In the genomic region with DNA sequence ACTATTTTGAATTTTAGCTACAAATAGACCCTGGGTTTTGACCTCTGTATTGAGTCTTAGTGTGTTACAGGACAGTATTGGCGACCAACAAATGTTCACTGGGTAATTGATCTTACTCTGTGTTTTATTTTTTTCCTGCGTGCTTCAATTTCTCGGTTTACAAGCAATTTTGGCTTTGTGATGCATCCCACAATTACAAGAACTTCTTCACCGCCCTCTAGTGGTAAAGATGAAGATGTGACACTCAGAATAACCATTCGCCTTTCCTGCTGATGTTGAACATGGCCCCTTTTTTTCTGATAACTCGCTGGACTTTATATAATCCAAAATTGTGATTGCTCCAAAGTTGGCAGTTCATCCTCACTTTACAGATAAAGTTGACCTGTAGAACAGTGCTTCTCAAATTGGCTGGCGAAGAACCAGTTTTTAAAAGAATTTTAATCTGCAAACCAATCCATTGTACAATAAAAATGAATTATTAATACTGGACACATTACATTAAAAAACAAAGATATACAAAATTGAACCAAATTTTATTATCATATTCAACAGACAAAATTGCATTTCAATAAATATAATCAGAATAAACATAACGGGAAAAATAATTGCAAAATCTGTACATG, we compare ENCODE assay signal across 9 cellular contexts. TPM values are rescaled to one million over a fixed set of nuclear protein-coding genes. Genes with fewer than 3 reads are reported as not detected.
DNase-seq lines count a peak whose midpoint lies in the region; ATAC-seq, FAIRE-seq and TF ChIP-seq lines count a peak whose summit lies in the region.
"Had no signal": no experiment of that assay in that cellular context is flagged by ENCODE, and none has a peak within 500 bp of the region (broad histone marks: within the 10 kb centered on the region; RNA-seq: fewer than 3 reads in every experiment).

No MANE protein-coding gene starts in this region.

- no peak for TF ChIP-seq POLR2A in endothelial cell of umbilical vein (IDR thresholded peaks at IDR 0.05; ENCODE audit: low read depth, low read length)

- no peak overlapping the region for H3K27ac ChIP-seq in endothelial cell of umbilical vein (ENCODE audit: insufficient read depth, low read depth, low read length)
- H3K27ac ChIP-seq: epithelial cell of prostate had no signal

- no peak overlapping the region for H3K4me3 Mint-ChIP-seq in naive B cell

- H3K27me3 ChIP-seq in endothelial cell of umbilical vein (ENCODE audit: control insufficient read depth in 2 of 2, insufficient read depth in 2 of 2, low read length in 2 of 2): peaks cover 1 to 4% of the 10 kb centered on the region in 2 experiments

- H3K36me3 ChIP-seq in endothelial cell of umbilical vein (ENCODE audit: control insufficient read depth in 2 of 2, extremely low read depth in 1 of 2, insufficient read depth in 2 of 2, low read length in 2 of 2): no peaks in the 10 kb centered on the region

- dilution Hi-C loops in endothelial cell of umbilical vein (cut with MboI; ENCODE audit: extremely low pct_ligation_motif_present, low sequenced_read_pairs): no loop called here

- peaks cover 13% of the 10 kb centered on the region for H3K4me1 ChIP-seq in endothelial cell of umbilical vein (ENCODE audit: control insufficient read depth, extremely low read depth, insufficient read depth, low read length)

- H3K36me3 Mint-ChIP-seq in naive B cell: no peaks in the 10 kb centered on the region

- TF ChIP-seq CTCF in endothelial cell of umbilical vein (IDR thresholded peaks at IDR 0.05; ENCODE audit: extremely low read depth in 1 of 2, insufficient read depth in 1 of 2, low read depth in 1 of 2, low read length in 2 of 2): peak; percentile 63 to 68

- no peaks in the 10 kb centered on the region for H3K9me3 Mint-ChIP-seq in naive B cell

- no peak for TF ChIP-seq EP300 in Ishikawa (IDR thresholded peaks at IDR 0.05; ENCODE audit: borderline replicate concordance)

- no peak overlapping the region for H3K4me3 ChIP-seq in endothelial cell of umbilical vein (replicated peaks in 1 of 3; ENCODE audit: insufficient read depth in 1 of 3, low read depth in 1 of 3, low read length in 3 of 3)

- H3K9ac ChIP-seq in endothelial cell of umbilical vein (replicated peaks; ENCODE audit: extremely low read depth, insufficient read depth, low read length): no peak overlapping the region

- H4K20me1 ChIP-seq in endothelial cell of umbilical vein (replicated peaks; ENCODE audit: control insufficient read depth, extremely low read depth, insufficient read depth, low read length): no peaks in the 10 kb centered on the region

- H3K27ac Mint-ChIP-seq in naive B cell: peak overlapping the region in 3 of 6 donors; percentile 25 to 67 (median 45)

- no peak overlapping the region for H2AFZ ChIP-seq in endothelial cell of umbilical vein (ENCODE audit: low read depth, low read length)

- FAIRE-seq in endothelial cell of umbilical vein (lab: Jason Lieb, UNC): peak; percentile 86

- in situ Hi-C loops in G401 (cut with HindIII; ENCODE audit: low sequenced_read_pairs): loop anchor here (10.0 kb wide), 1 partner anchor 192 kb away; no protein-coding TSS in a partner anchor

- peaks cover 3 to 6% (median 4%) of the 10 kb centered on the region in 3 donors for H3K4me1 Mint-ChIP-seq in naive B cell

- peaks cover 19 to 23% (median 22%) of the 10 kb centered on the region in 3 donors for H3K27me3 Mint-ChIP-seq in naive B cell

- CTCF ChIA-PET in endothelial cell of umbilical vein (lab: Charles Lee): interaction anchor here (0.6 to 5.2 kb wide), 40 partner anchors 11 to 1590 kb away, joined by 3 to 95 read pairs (median 5); partner anchors contain the start of gene SMNDC1

- H3K9me1 ChIP-seq in endothelial cell of umbilical vein (replicated peaks; ENCODE audit: control insufficient read depth, extremely low read depth, insufficient read depth, low read length): no peaks in the 10 kb centered on the region

- TF ChIP-seq RAD21 in Ishikawa (IDR thresholded peaks at IDR 0.05; ENCODE audit: low read depth): peak; percentile 97

- peak; percentile 69 to 80 for ATAC-seq in naive B cell (ENCODE audit: low read depth in 2 of 2)
- ATAC-seq in GM19463 (IDR thresholded peaks at IDR 0.05; ENCODE audit: unreplicated experiment): no peak

- no peaks in the 10 kb centered on the region for H3K79me2 ChIP-seq in endothelial cell of umbilical vein (ENCODE audit: control insufficient read depth, insufficient read depth, low read length)

- intact Hi-C loops in endothelial cell of umbilical vein (cut with micrococcal nuclease): loop anchor here (1.0 kb wide), 7 partner anchors 50 to 241 kb away; partner anchors contain the start of gene DUSP5

- H3K9me3 ChIP-seq in endothelial cell of umbilical vein (replicated peaks; ENCODE audit: control insufficient read depth, insufficient read depth, low read length): no peaks in the 10 kb centered on the region

- peak; percentile 62 for DNase-seq in A172 (ENCODE audit: low spot score)
- DNase-seq in G401 (ENCODE audit: low spot score): peak; percentile 89
- peak; percentile 59 for DNase-seq in RPMI8226
- peak; percentile 61 for DNase-seq in endothelial cell of umbilical vein (ENCODE audit: low read depth, low spot score)
- peak; percentile 67 for DNase-seq in naive B cell
- DNase-seq in GOT3 (lab: John Stamatoyannopoulos, UW): no peak

- no peak overlapping the region for H3K4me2 ChIP-seq in endothelial cell of umbilical vein (ENCODE audit: insufficient read depth, low read length)

- POLR2A ChIA-PET in endothelial cell of umbilical vein (lab: Charles Lee): interaction anchor here (1.0 to 1.3 kb wide), 3 partner anchors 49 to 242 kb away, joined by 3 read pairs; partner anchors contain the start of gene SMNDC1

- no TSS peak for BruUV-seq in endothelial cell of umbilical vein (replicated peaks; lab: Mats Ljungman, UMichigan)

TF ChIP-seq in Ishikawa, 13 proteins besides CTCF, POLR2A, EP300 and RAD21:
- no peak for TF ChIP-seq EGR1 (IDR thresholded peaks at IDR 0.05)
- no peak for TF ChIP-seq TCF12 (IDR thresholded peaks at IDR 0.05; ENCODE audit: low read depth)
- no peak for TF ChIP-seq CREB1 (IDR thresholded peaks at IDR 0.05; ENCODE audit: low read depth)
- TF ChIP-seq TAF1 (IDR thresholded peaks at IDR 0.05; ENCODE audit: low read depth): no peak
- no peak; the same call in 1 of the 2 replicates for TF ChIP-seq FOXM1 (IDR thresholded peaks at IDR 0.05; ENCODE audit: borderline replicate concordance, low read depth)
- no peak for TF ChIP-seq CEBPB (IDR thresholded peaks at IDR 0.05)
- no peak for TF ChIP-seq MAX (IDR thresholded peaks at IDR 0.05)
- TF ChIP-seq NFIC (IDR thresholded peaks at IDR 0.05): no peak
TF ChIP-seq in Ishikawa: peak in this region for 0.

TF ChIP-seq in endothelial cell of umbilical vein, 7 proteins besides CTCF, POLR2A, EP300 and RAD21:
- TF ChIP-seq POLR2AphosphoS5 (IDR thresholded peaks at IDR 0.05; ENCODE audit: insufficient read depth, low read depth, low read length): no peak
- no peak for TF ChIP-seq FOS (IDR thresholded peaks at IDR 0.05; ENCODE audit: borderline replicate concordance, insufficient read depth, low read length)
- no peak for TF ChIP-seq MYC (IDR thresholded peaks at IDR 0.05; ENCODE audit: low read depth, low read length)
- no peak for TF ChIP-seq GATA2 (IDR thresholded peaks at IDR 0.05; ENCODE audit: insufficient read depth, insufficient read length, low read depth, low read length)
- TF ChIP-seq EZH2 (IDR thresholded peaks at IDR 0.05; ENCODE audit: borderline replicate concordance, low read depth, low read length, severe bottlenecking): no peak
- TF ChIP-seq JUN (IDR thresholded peaks at IDR 0.05; ENCODE audit: borderline replicate concordance, insufficient read depth, insufficient read length, low read depth): no peak
- TF ChIP-seq MAX (IDR thresholded peaks at IDR 0.05; ENCODE audit: insufficient read depth, insufficient read length): no peak

RNA-seq across cellular contexts. Expression of gene SMC3, which starts 20.2 kb away (rescaled TPM):
- 68.1 and 89.3 TPM in 2 replicates for total RNA-seq in A172 (2014; rRNA removed; shearing (Covaris generic))
- total RNA-seq in G401 (2014; rRNA removed; shearing (Covaris generic)): 38.5 and 57.7 TPM in 2 replicates
- 44.2 and 45.0 TPM in 2 replicates for total RNA-seq in endothelial cell of umbilical vein
- 3.1 and 5.5 TPM in 2 replicates for polyA plus RNA-seq in endothelial cell of umbilical vein
- 10.8 and 12.9 TPM in 2 replicates for polyA plus RNA-seq in endothelial cell of umbilical vein (2011; cell fraction: cytosol; rRNA removed)
- 10.5 and 16.9 TPM in 2 replicates for polyA plus RNA-seq in endothelial cell of umbilical vein (2011; cell fraction: nucleus; rRNA removed)
- 29.2 and 38.9 TPM in 2 replicates for polyA plus RNA-seq in endothelial cell of umbilical vein (2012)
- polyA minus RNA-seq in endothelial cell of umbilical vein: 8.4 and 8.5 TPM in 2 replicates
- polyA minus RNA-seq in endothelial cell of umbilical vein (2011; cell fraction: cytosol; rRNA and poly(A)+ RNA removed): 19.0 TPM
- 5.5 and 8.2 TPM in 2 replicates for polyA minus RNA-seq in endothelial cell of umbilical vein (2011; cell fraction: nucleus; rRNA and poly(A)+ RNA removed)
- 100 to 1,000 TPM in 1 of 6 donors, 10 to 100 TPM in 5; 27.4 to 101 (median 85.4) TPM for polyA plus RNA-seq in naive B cell (ENCODE audit: low read depth in 6 of 6)

RNA-seq across cellular contexts. Expression of gene DUSP5, which starts 49.5 kb away (rescaled TPM):
- 6.8 and 9.5 TPM in 2 replicates for total RNA-seq in A172 (2014; rRNA removed; shearing (Covaris generic))
- 1.2 and 1.6 TPM in 2 replicates for total RNA-seq in G401 (2014; rRNA removed; shearing (Covaris generic))
- 12.2 and 12.6 TPM in 2 replicates for total RNA-seq in endothelial cell of umbilical vein
- 17.5 and 25.2 TPM in 2 replicates for polyA plus RNA-seq in endothelial cell of umbilical vein
- polyA plus RNA-seq in endothelial cell of umbilical vein (2011; cell fraction: cytosol; rRNA removed): 24.1 and 27.8 TPM in 2 replicates
- 49.2 and 70.2 TPM in 2 replicates for polyA plus RNA-seq in endothelial cell of umbilical vein (2011; cell fraction: nucleus; rRNA removed)
- 16.4 and 20.9 TPM in 2 replicates for polyA plus RNA-seq in endothelial cell of umbilical vein (2012)
- polyA minus RNA-seq in endothelial cell of umbilical vein: 29.2 and 38.4 TPM in 2 replicates
- 32.1 TPM for polyA minus RNA-seq in endothelial cell of umbilical vein (2011; cell fraction: cytosol; rRNA and poly(A)+ RNA removed)
- polyA minus RNA-seq in endothelial cell of umbilical vein (2011; cell fraction: nucleus; rRNA and poly(A)+ RNA removed): 53.7 and 58.1 TPM in 2 replicates
- 10 to 100 TPM in 5 of 6 donors, 1 to 10 TPM in 1; 6.0 to 29.7 (median 22.6) TPM for polyA plus RNA-seq in naive B cell (ENCODE audit: low read depth in 6 of 6)
